9 cellular contexts compared by ENCODE assay signal in genomic region chr3:10286596-10287295, GRCh38. TPM values are rescaled to one million over a fixed set of nuclear protein-coding genes. Genes with fewer than 3 reads are reported as not detected.
DNase-seq lines count a peak whose midpoint lies in the region; ATAC-seq and TF ChIP-seq lines count a peak whose summit lies in the region.
"Had no signal": no experiment of that assay in that cellular context is flagged by ENCODE, and none has a peak within 500 bp of the region (broad histone marks: within the 10 kb centered on the region; RNA-seq: fewer than 3 reads in every experiment).

No MANE protein-coding gene starts in this region.

- H3K27ac ChIP-seq in SK-N-SH (ENCODE audit: low read depth in 2 of 2, low read length in 1 of 2) = peak overlapping the region in 1 of 2 experiments; percentile 68; a peak in 2 of 4 replicates
- peak overlapping the region in 1 of 8 donors; percentile 3 for H3K27ac ChIP-seq in spleen

- H2AFZ ChIP-seq in SK-N-SH (ENCODE audit: low read depth) = no peak overlapping the region

- CTCF ChIA-PET in SK-N-SH (lab: Yijun Ruan, JAX) = interaction anchor here (0.8 to 2.5 kb wide), 22 partner anchors 9 to 554 kb away, joined by 3 to 8 read pairs (median 3); no protein-coding TSS in a partner anchor

- H3K9me3 ChIP-seq in SK-N-SH = no peaks in the 10 kb centered on the region
- H3K9me3 ChIP-seq in spleen = no peaks in the 10 kb centered on the region

- H3K9me2 ChIP-seq in SK-N-SH = no peaks in the 10 kb centered on the region

- no peaks in the 10 kb centered on the region for H3K27me3 ChIP-seq in SK-N-SH (ENCODE audit: insufficient read depth)
- H3K27me3 ChIP-seq in spleen (replicated peaks in 1 of 7) = no peaks in the 10 kb centered on the region

- H3K4me2 ChIP-seq in SK-N-SH = no peak overlapping the region

- H3F3A ChIP-seq in SK-N-SH (replicated peaks; ENCODE audit: insufficient read depth) = peaks cover 4% of the 10 kb centered on the region

- POLR2A ChIA-PET in SK-N-SH (lab: Yijun Ruan, JAX) = no interaction called here

- H3K4me1 ChIP-seq in SK-N-SH (ENCODE audit: control insufficient read depth in 1 of 2, insufficient read depth in 2 of 2, low read depth in 1 of 2, low read length in 1 of 2) = peaks cover 6 to 17% of the 10 kb centered on the region in 2 experiments; a peak in 2 of 4 replicates
- peaks cover 0 to 41% (median 0%) of the 10 kb centered on the region in 6 donors for H3K4me1 ChIP-seq in spleen

- no peak for TF ChIP-seq POLR2A in spleen (IDR thresholded peaks at IDR 0.05)

- intact Hi-C loops in spleen (cut with DNase I; ENCODE audit: low total_unique reads) = no loop called here

- TF ChIP-seq CTCF in SK-N-SH (IDR thresholded peaks at IDR 0.05) = peak; percentile 77
- no peak for TF ChIP-seq CTCF in fibroblast of the aortic adventitia (IDR thresholded peaks at IDR 0.05; ENCODE audit: insufficient read depth, low read length)
- TF ChIP-seq CTCF in spleen (IDR thresholded peaks at IDR 0.05 in 8 of 11, conservative IDR thresholded peaks at IDR 0.05 in 3 of 11) = peak in 6 of 11 experiments; percentile 12 to 61 (median 22)

- TF ChIP-seq RAD21 in SK-N-SH (IDR thresholded peaks at IDR 0.05; ENCODE audit: low read length) = peak; percentile 75

- TF ChIP-seq EP300 in SK-N-SH (IDR thresholded peaks at IDR 0.05; ENCODE audit: borderline replicate concordance in 1 of 2, low read depth in 1 of 2, low read length in 1 of 2) = no peak

- no peaks in the 10 kb centered on the region for H4K20me1 ChIP-seq in SK-N-SH (ENCODE audit: insufficient read depth)

- DNase-seq in Ammon's horn (ENCODE audit: low spot score) (peak; percentile 79), HCEC 1CT (peak; percentile 53), SK-N-SH (peak; percentile 76), fibroblast of the aortic adventitia (ENCODE audit: low read depth) (peak; percentile 67), spleen (no peak), NCI-H345 (lab: John Stamatoyannopoulos, UW) (no peak)

- H3K4me3 ChIP-seq in SK-N-SH (ENCODE audit: low read depth in 2 of 2, low read length in 1 of 2) (no peak overlapping the region), fibroblast of the aortic adventitia (ENCODE audit: low read depth, low read length) (no peak overlapping the region), spleen (no peak overlapping the region)

- no peak for ATAC-seq in GM19463 (IDR thresholded peaks at IDR 0.05; ENCODE audit: unreplicated experiment)
- ATAC-seq in HG02678 (IDR thresholded peaks at IDR 0.05; ENCODE audit: unreplicated experiment) = no peak

- WGBS in SK-N-SH (ENCODE audit: low lambda C conversion rate) = 17% methylated on average over 1 of the region's 2 CpGs
- 74 to 95% (median 84%) methylated on average over 2 of the region's 2 CpGs for WGBS in spleen, 5 donors

- H3K79me2 ChIP-seq in SK-N-SH (ENCODE audit: insufficient read depth) = no peaks in the 10 kb centered on the region

- peak overlapping the region; percentile 22; the same call in 1 of the 2 replicates for H3K9ac ChIP-seq in SK-N-SH

- H3K36me3 ChIP-seq in SK-N-SH (replicated peaks in 1 of 2; ENCODE audit: control insufficient read depth in 1 of 2, insufficient read depth in 2 of 2, low read length in 1 of 2) (peaks cover 25 to 26% of the 10 kb centered on the region in 2 experiments), spleen (peaks cover 0 to 100% (median 59%) of the 10 kb centered on the region in 6 donors)

TF ChIP-seq in SK-N-SH, 30 proteins besides CTCF, POLR2A, EP300 and RAD21:
- TF ChIP-seq TEAD4 (IDR thresholded peaks at IDR 0.05; ENCODE audit: borderline replicate concordance, insufficient read depth) = no peak
- TF ChIP-seq FOSL2 (IDR thresholded peaks at IDR 0.05; ENCODE audit: borderline replicate concordance, low read depth) = peak; percentile 60; the same call in 1 of the 2 replicates
- no peak for TF ChIP-seq RCOR1 (IDR thresholded peaks at IDR 0.05; ENCODE audit: low read length)
- no peak for TF ChIP-seq RXRA (IDR thresholded peaks at IDR 0.05; ENCODE audit: borderline replicate concordance, low read depth)
- no peak for TF ChIP-seq MAX (IDR thresholded peaks at IDR 0.05; ENCODE audit: low read depth)
- no peak for TF ChIP-seq IRF3 (IDR thresholded peaks at IDR 0.05; ENCODE audit: low read depth, low read length)
- TF ChIP-seq NFIC (IDR thresholded peaks at IDR 0.05; ENCODE audit: borderline replicate concordance) = 0 out of 2 replicates have a peak, but pooled peaks have one; percentile 16
- 0 out of 2 replicates have a peak, but pooled peaks have one; percentile 40 for TF ChIP-seq JUND (IDR thresholded peaks at IDR 0.05)
- no peak for TF ChIP-seq MEF2A (IDR thresholded peaks at IDR 0.05; ENCODE audit: borderline replicate concordance, low read depth)
- TF ChIP-seq GATA2 (CRISPR knock-in tag; IDR thresholded peaks at IDR 0.05) = no peak
- no peak for TF ChIP-seq RFX5 (IDR thresholded peaks at IDR 0.05; ENCODE audit: low read length)
- no peak for TF ChIP-seq PBX3 (IDR thresholded peaks at IDR 0.05)
- TF ChIP-seq TAF1 (IDR thresholded peaks at IDR 0.05; ENCODE audit: borderline replicate concordance, low read depth, low read length) = no peak
- TF ChIP-seq USF2 (IDR thresholded peaks at IDR 0.05; ENCODE audit: borderline replicate concordance, low read depth, low read length) = no peak
- peak; percentile 44 for TF ChIP-seq SMC3 (IDR thresholded peaks at IDR 0.05; ENCODE audit: low read depth, low read length)
- TF ChIP-seq TCF12 (IDR thresholded peaks at IDR 0.05) = no peak
- no peak for TF ChIP-seq MXI1 (IDR thresholded peaks at IDR 0.05; ENCODE audit: low read depth, low read length)
- no peak for TF ChIP-seq EZH2phosphoT487 (IDR thresholded peaks at IDR 0.05; ENCODE audit: borderline replicate concordance, low read depth)

RNA-seq across cellular contexts. Expression of gene GHRL, which starts 6.0 kb away (rescaled TPM):
- polyA plus RNA-seq in SK-N-SH (2012; rRNA removed) (not detected in 2 replicates), spleen (1 to 10 TPM; 3.6 to 6.6 (median 5.0) TPM)
- not detected in 2 replicates for polyA plus RNA-seq in SK-N-SH (2012; cell fraction: cytosol; rRNA removed)
- 0.29 and 0.31 TPM in 2 replicates for polyA plus RNA-seq in SK-N-SH (2012; cell fraction: nucleus; rRNA removed)
- total RNA-seq in fibroblast of the aortic adventitia (ENCODE audit: low replicate concordance) (not detected in 2 replicates), spleen (1 to 10 TPM; 1.1 to 8.0 (median 3.8) TPM)
- total RNA-seq: frontal cortex had no signal

RNA-seq across cellular contexts. Expression of gene SEC13, which starts 34.2 kb away (rescaled TPM):
- polyA plus RNA-seq in SK-N-SH (2012; rRNA removed) (198 and 215 TPM in 2 replicates), spleen (10 to 100 TPM; 52.1 to 78.7 (median 68.0) TPM)
- polyA plus RNA-seq in SK-N-SH (2012; cell fraction: cytosol; rRNA removed) = 114 and 157 TPM in 2 replicates
- polyA plus RNA-seq in SK-N-SH (2012; cell fraction: nucleus; rRNA removed) = 214 and 216 TPM in 2 replicates
- total RNA-seq in fibroblast of the aortic adventitia (ENCODE audit: low replicate concordance) (94.8 and 164 TPM in 2 replicates), spleen (100 to 1,000 TPM in 1 of 7 donors, 10 to 100 TPM in 6; 61.6 to 115 (median 71.2) TPM)

RNA-seq across cellular contexts. Expression of gene TATDN2, which starts 38.5 kb away (rescaled TPM):
- polyA plus RNA-seq in SK-N-SH (2012; rRNA removed) (14.7 and 17.8 TPM in 2 replicates), spleen (10 to 100 TPM; 15.4 to 20.4 (median 16.2) TPM)
- 12.8 and 15.2 TPM in 2 replicates for polyA plus RNA-seq in SK-N-SH (2012; cell fraction: cytosol; rRNA removed)
- 18.3 and 22.1 TPM in 2 replicates for polyA plus RNA-seq in SK-N-SH (2012; cell fraction: nucleus; rRNA removed)
- total RNA-seq in fibroblast of the aortic adventitia (ENCODE audit: low replicate concordance) (20.8 and 25.6 TPM in 2 replicates), spleen (10 to 100 TPM; 32.8 to 56.1 (median 48.6) TPM)

Comparison
In these comparisons a context has a peak if more than half of its experiments do, and no peak if none do; other contexts are left out.
1. DNase-seq: peak in Ammon's horn (single experiment), HCEC 1CT (single experiment), SK-N-SH (single experiment) and fibroblast of the aortic adventitia (single experiment); none in spleen (single experiment) and NCI-H345 (single experiment).